In genomic region chr12:55707841-55708694, GRCh38 we compare ENCODE assay signal across 8 cellular contexts. TPM values are rescaled to one million over a fixed set of nuclear protein-coding genes. Genes with fewer than 3 reads are reported as not detected.
A peak's percentile ranks its signal among the peaks of the same experiment; 100 is the strongest.
DNase-seq lines count a peak whose midpoint lies in the region; ATAC-seq and TF ChIP-seq lines count a peak whose summit lies in the region.

ITGA7 (minus strand) TSS chr12:55707904; CDS start chr12:55707682, 222 bp downstream.

- H3K27ac ChIP-seq in left ventricle myocardium inferior (replicated peaks) = peak within 1 kb of the TSS; percentile 95

- no peaks in the 10 kb centered on the region for H3K36me3 ChIP-seq in left ventricle myocardium inferior

- H3K4me3 ChIP-seq in left ventricle myocardium inferior = peak within 1 kb of the TSS; percentile 80

- H3K36me3 Mint-ChIP-seq in activated naive CD8-positive, alpha-beta T cell treated with anti-CD3 and anti-CD28 coated beads, Interleukin-2, amount 50 U/mL, for 24 hours (ENCODE audit: low read depth) = no peaks in the 10 kb centered on the region
- no peaks in the 10 kb centered on the region for H3K36me3 Mint-ChIP-seq in progenitor cell of endocrine pancreas (ENCODE audit: insufficient read depth)

- peaks cover 84% of the 10 kb centered on the region for H3K4me1 ChIP-seq in left ventricle myocardium inferior

- intact Hi-C loops in left ventricle myocardium inferior (cut with micrococcal nuclease) = no loop called here

- peak within 1 kb of the TSS; percentile 73 for H3K4me3 Mint-ChIP-seq in activated naive CD8-positive, alpha-beta T cell treated with anti-CD3 and anti-CD28 coated beads, Interleukin-2, amount 50 U/mL, for 24 hours
- H3K4me3 Mint-ChIP-seq in progenitor cell of endocrine pancreas (ENCODE audit: low read depth) = peak within 1 kb of the TSS; percentile 73

- TF ChIP-seq CTCF in left ventricle myocardium inferior (IDR thresholded peaks at IDR 0.05; ENCODE audit: borderline replicate concordance) = no peak
- no peak for TF ChIP-seq CTCF in progenitor cell of endocrine pancreas (IDR thresholded peaks at IDR 0.05; ENCODE audit: unreplicated experiment)

- in situ Hi-C loops in G401 (cut with HindIII; ENCODE audit: low sequenced_read_pairs) = no loop called here

- ATAC-seq in HG03460 (IDR thresholded peaks at IDR 0.05; ENCODE audit: unreplicated experiment) = peak; percentile 62
- ATAC-seq in activated naive CD8-positive, alpha-beta T cell treated with anti-CD3 and anti-CD28 coated beads, Interleukin-2, amount 50 U/mL, for 24 hours = peak; percentile 38

- H3K9me3 ChIP-seq in left ventricle myocardium inferior (replicated peaks) = no peaks in the 10 kb centered on the region

- H3K27me3 Mint-ChIP-seq in activated naive CD8-positive, alpha-beta T cell treated with anti-CD3 and anti-CD28 coated beads, Interleukin-2, amount 50 U/mL, for 24 hours = peaks cover 28% of the 10 kb centered on the region
- peaks cover 90% of the 10 kb centered on the region for H3K27me3 Mint-ChIP-seq in progenitor cell of endocrine pancreas

- no peaks in the 10 kb centered on the region for H3K9me3 Mint-ChIP-seq in activated naive CD8-positive, alpha-beta T cell treated with anti-CD3 and anti-CD28 coated beads, Interleukin-2, amount 50 U/mL, for 24 hours
- H3K9me3 Mint-ChIP-seq in progenitor cell of endocrine pancreas (ENCODE audit: low read depth) = no peaks in the 10 kb centered on the region

- H3K27ac Mint-ChIP-seq in activated naive CD8-positive, alpha-beta T cell treated with anti-CD3 and anti-CD28 coated beads, Interleukin-2, amount 50 U/mL, for 24 hours = no peak within 1 kb of the TSS
- no peak within 1 kb of the TSS for H3K27ac Mint-ChIP-seq in progenitor cell of endocrine pancreas

- DNase-seq in G401 (ENCODE audit: low spot score) = peak; percentile 71
- peak; percentile 85 for DNase-seq in SK-N-DZ (ENCODE audit: low spot score)
- DNase-seq in activated naive CD8-positive, alpha-beta T cell treated with anti-CD3 and anti-CD28 coated beads, Interleukin-2, amount 50 U/mL, for 24 hours = peak; percentile 64
- peak; percentile 83 for DNase-seq in left ventricle myocardium inferior
- DNase-seq in progenitor cell of endocrine pancreas (ENCODE audit: low spot score, unreplicated experiment) = peak; percentile 71
- no peak for DNase-seq in cerebellar nuclear complex (lab: John Stamatoyannopoulos, UW)
- no peak for DNase-seq in NCI-H187 treated with DMSO at 0.1 percent for 48 hours (lab: John Stamatoyannopoulos, UW)

- peaks cover 14% of the 10 kb centered on the region for H3K27me3 ChIP-seq in left ventricle myocardium inferior (ENCODE audit: low read depth)

- peaks cover 18% of the 10 kb centered on the region for H3K4me1 Mint-ChIP-seq in activated naive CD8-positive, alpha-beta T cell treated with anti-CD3 and anti-CD28 coated beads, Interleukin-2, amount 50 U/mL, for 24 hours
- H3K4me1 Mint-ChIP-seq in progenitor cell of endocrine pancreas (ENCODE audit: low read depth) = peaks cover 14% of the 10 kb centered on the region

RNA-seq across cellular contexts. Expression of gene ITGA7, which starts in this region (rescaled TPM):
- 0.58 and 3.0 TPM in 2 replicates for total RNA-seq in G401 (2014; rRNA removed; shearing (Covaris generic))
- 5.7 and 9.4 TPM in 2 replicates for polyA plus RNA-seq in SK-N-DZ (2014; cell fraction: cytosol; rRNA removed)
- 56.6 and 58.7 TPM in 2 replicates for polyA plus RNA-seq in SK-N-DZ (2014; cell fraction: nucleus; rRNA removed)
- total RNA-seq in left ventricle myocardium inferior = 520 TPM
- total RNA-seq in progenitor cell of endocrine pancreas = 23.6 and 25.1 TPM in 2 replicates

Comparison
In these comparisons a context has a peak if more than half of its experiments do, and no peak if none do; other contexts are left out.
1. RNA of gene ITGA7 (total RNA-seq): 520 TPM in left ventricle myocardium inferior (single experiment); 23.6 to 25.1 TPM in progenitor cell of endocrine pancreas and 0.58 to 3.0 TPM in G401; every median in the first group is over 10 times any median in the second.
2. DNase-seq: peak in G401 (single experiment), SK-N-DZ (single experiment), activated naive CD8-positive, alpha-beta T cell treated with anti-CD3 and anti-CD28 coated beads, Interleukin-2, amount 50 U/mL, for 24 hours (single experiment), left ventricle myocardium inferior (single experiment) and progenitor cell of endocrine pancreas (single experiment); none in cerebellar nuclear complex (0 of 2) and NCI-H187 treated with DMSO at 0.1 percent for 48 hours (single experiment).